18 cellular contexts compared by ENCODE assay signal in genomic region chr12:78442454-78442801, GRCh38.
DNase-seq lines count a peak whose midpoint lies in the region; ATAC-seq and TF ChIP-seq lines count a peak whose summit lies in the region.
"Had no signal": no experiment of that assay in that cellular context is flagged by ENCODE, and none has a peak within 500 bp of the region (broad histone marks: within the 10 kb centered on the region; RNA-seq: fewer than 3 reads in every experiment).

No MANE protein-coding gene starts in this region.

- H3K4me3 Mint-ChIP-seq in HFFc6 (peak overlapping the region; percentile 65), type B pancreatic cell (no peak overlapping the region)
- H3K4me3 Mint-ChIP-seq: activated T-helper 1 cell treated with anti-CD3 and anti-CD28 coated beads, Interleukin-12 subunit alpha, Interleukin-12 subunit beta, Interleukin-2, Interleukin-4 antibody, amounts not matched to agents 30 ng/mL and 10 ng/mL and 1 ng/mL, durations not matched to agents 14 hours and 24 hours and 36 hours; memory B cell had no signal

- H3K4me3 ChIP-seq in astrocyte of the spinal cord (ENCODE audit: low read depth, low read length): no peak overlapping the region
- H3K4me3 ChIP-seq in fibroblast of villous mesenchyme (ENCODE audit: low read depth, low read length): no peak overlapping the region
- H3K4me3 ChIP-seq: coronary artery, vagina had no signal

- peaks cover 4% of the 10 kb centered on the region; the same call in 1 of the 2 replicates for H3K27me3 Mint-ChIP-seq in HFFc6 (ENCODE audit: insufficient read depth)
- no peaks in the 10 kb centered on the region for H3K27me3 Mint-ChIP-seq in type B pancreatic cell
- H3K27me3 Mint-ChIP-seq: memory B cell had no signal

- no peak for TF ChIP-seq CTCF in HFFc6 (IDR thresholded peaks at IDR 0.05)
- no peak for TF ChIP-seq CTCF in astrocyte of the spinal cord (IDR thresholded peaks at IDR 0.05; ENCODE audit: low read depth, low read length)
- TF ChIP-seq CTCF in fibroblast of villous mesenchyme (IDR thresholded peaks at IDR 0.05; ENCODE audit: insufficient read depth, low read depth, low read length): no peak
- TF ChIP-seq CTCF in type B pancreatic cell (conservative IDR thresholded peaks at IDR 0.05): no peak

- peak; percentile 43 for DNase-seq in AG08395 (ENCODE audit: low spot score)
- DNase-seq in HFFc6: peak; percentile 21
- DNase-seq in astrocyte of the spinal cord (ENCODE audit: low read depth, low spot score): peak; percentile 20
- DNase-seq in fibroblast of villous mesenchyme (ENCODE audit: low read depth): peak; percentile 38
- DNase-seq in SHP77 (lab: John Stamatoyannopoulos, UW): no peak
- no peak for DNase-seq in T1000 (lab: John Stamatoyannopoulos, UW)
- no peak for DNase-seq in type B pancreatic cell (ENCODE audit: extremely low spot score, unreplicated experiment)
- DNase-seq: activated CD4-positive, alpha-beta T cell treated with anti-CD3 and anti-CD28 coated beads for 4 hours; DND-41; NCI-H524 treated with DMSO at 0.1 percent for 48 hours; nucleus accumbens; SW 1271 had no signal

- in situ Hi-C loops in astrocyte of the spinal cord (cut with HindIII; ENCODE audit: low sequenced_read_pairs): no loop called here

- H3K4me1 Mint-ChIP-seq in HFFc6 (ENCODE audit: low read depth) (peaks cover 16% of the 10 kb centered on the region), type B pancreatic cell (ENCODE audit: unreplicated experiment) (no peaks in the 10 kb centered on the region)
- H3K4me1 Mint-ChIP-seq: memory B cell had no signal

- no peak for ATAC-seq in GM18867 (IDR thresholded peaks at IDR 0.05; ENCODE audit: unreplicated experiment)
- ATAC-seq: activated naive CD4-positive, alpha-beta T cell treated with anti-CD3 and anti-CD28 coated beads, Interleukin-2, amount 50 U/mL, for 72 hours had no signal

- peak overlapping the region; percentile 46 for H3K27ac Mint-ChIP-seq in HFFc6
- H3K27ac Mint-ChIP-seq in type B pancreatic cell: no peak overlapping the region
- H3K27ac Mint-ChIP-seq: activated naive CD4-positive, alpha-beta T cell treated with anti-CD3 and anti-CD28 coated beads, Interleukin-2, amount 50 U/mL, for 72 hours; activated T-helper 1 cell treated with anti-CD3 and anti-CD28 coated beads, Interleukin-12 subunit alpha, Interleukin-12 subunit beta, Interleukin-2, Interleukin-4 antibody, amounts not matched to agents 30 ng/mL and 10 ng/mL and 1 ng/mL, durations not matched to agents 14 hours and 24 hours and 36 hours; memory B cell had no signal

- no peaks in the 10 kb centered on the region for H3K36me3 Mint-ChIP-seq in HFFc6 (ENCODE audit: low read depth)
- no peaks in the 10 kb centered on the region for H3K36me3 Mint-ChIP-seq in type B pancreatic cell
- H3K36me3 Mint-ChIP-seq: activated naive CD4-positive, alpha-beta T cell treated with anti-CD3 and anti-CD28 coated beads, Interleukin-2, amount 50 U/mL, for 72 hours; memory B cell had no signal

- H3K9me3 Mint-ChIP-seq in HFFc6 (no peaks in the 10 kb centered on the region), type B pancreatic cell (peaks cover 14% of the 10 kb centered on the region)

Comparison
In these comparisons a context has a peak if more than half of its experiments do, and no peak if none do; other contexts are left out.
1. DNase-seq: peak in AG08395 (single experiment), HFFc6 (single experiment), astrocyte of the spinal cord (single experiment) and fibroblast of villous mesenchyme (single experiment); none in SHP77 (0 of 2), T1000 (single experiment) and type B pancreatic cell (single experiment).